14 cellular contexts compared by ENCODE assay signal in the genomic region with DNA sequence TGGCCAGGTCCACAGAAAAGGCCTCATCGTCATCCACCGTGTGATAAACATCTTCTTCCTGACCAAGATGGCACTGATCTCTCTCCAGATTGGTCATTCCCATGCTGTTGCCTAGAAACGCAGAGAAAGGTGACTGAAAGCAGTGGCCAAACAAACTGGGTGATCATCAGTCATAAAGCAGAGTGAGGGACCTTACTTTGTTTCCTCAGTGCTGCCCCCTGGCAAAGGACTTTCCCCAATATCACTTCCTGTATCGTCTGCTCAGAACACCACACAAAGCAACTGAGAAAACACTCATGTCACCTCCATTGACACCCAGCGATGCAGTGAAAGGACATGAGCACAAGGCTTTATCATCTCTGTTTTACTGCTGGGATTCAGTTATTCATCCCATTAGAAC. TPM values are rescaled to one million over a fixed set of nuclear protein-coding genes. Genes with fewer than 3 reads are reported as not detected.
A peak's percentile ranks its signal among the peaks of the same experiment; 100 is the strongest.
DNase-seq lines count a peak whose midpoint lies in the region; ATAC-seq and TF ChIP-seq lines count a peak whose summit lies in the region.
"Had no signal": no experiment of that assay in that cellular context is flagged by ENCODE, and none has a peak within 500 bp of the region (broad histone marks: within the 10 kb centered on the region; RNA-seq: fewer than 3 reads in every experiment).

No MANE protein-coding gene starts in this region.

- H3K23ac ChIP-seq in H9 (ENCODE audit: insufficient read length, low read depth, low read length), result no peak overlapping the region

- no peaks in the 10 kb centered on the region for H3K9me3 Mint-ChIP-seq in H9
- H3K9me3 Mint-ChIP-seq: CD8-positive, alpha-beta T cell had no signal

- H2BK20ac ChIP-seq in H9 (ENCODE audit: low read depth, low read length, poor library complexity, severe bottlenecking), result no peak overlapping the region

- H3K4me1 ChIP-seq in H9 (ENCODE audit: insufficient read depth, low read length) (no peaks in the 10 kb centered on the region), PC-3 (ENCODE audit: insufficient read depth, low read length) (no peaks in the 10 kb centered on the region)
- H3K4me1 ChIP-seq: SJCRH30 had no signal

- intact Hi-C loops in PC-3 (cut with micrococcal nuclease), result no loop called here

- H3K9me3 ChIP-seq in H9 (ENCODE audit: control insufficient read depth, low read depth, low read length), result no peaks in the 10 kb centered on the region
- no peaks in the 10 kb centered on the region for H3K9me3 ChIP-seq in PC-3 (ENCODE audit: low read length)
- H3K9me3 ChIP-seq: SJCRH30 had no signal

- no peaks in the 10 kb centered on the region for H3K27me3 Mint-ChIP-seq in H9 (ENCODE audit: low read depth)

- H3K4ac ChIP-seq in H9 (ENCODE audit: low read depth, low read length), result no peak overlapping the region

- WGBS in H9 (ENCODE audit: extremely low coverage, insufficient read length, low lambda C conversion rate), result no CpG with 5 or more reads among the region's 5 CpGs

- H3K23me2 ChIP-seq in H9 (ENCODE audit: insufficient read length, low read depth, low read length, poor library complexity, severe bottlenecking), result no peaks in the 10 kb centered on the region

- H4K91ac ChIP-seq in H9 (ENCODE audit: insufficient read length, low read depth, low read length), result no peak overlapping the region

- no peak overlapping the region for H2BK120ac ChIP-seq in H9 (ENCODE audit: low read depth, low read length, poor library complexity, severe bottlenecking)

- H3T11ph ChIP-seq in H9 (ENCODE audit: low read length), result no peak overlapping the region

- H3K4me1 Mint-ChIP-seq in H9, result no peaks in the 10 kb centered on the region

- H3K4me3 Mint-ChIP-seq in H9, result no peak overlapping the region
- H3K4me3 Mint-ChIP-seq: CD8-positive, alpha-beta T cell had no signal

- no peak overlapping the region for H3K4me2 ChIP-seq in H9 (ENCODE audit: insufficient read depth, insufficient read length, low read length)
- H3K4me2 ChIP-seq in PC-3 (ENCODE audit: low read length), result no peak overlapping the region

- peak; percentile 27 for DNase-seq in COLO668 (lab: John Stamatoyannopoulos, UW; ENCODE audit: unreplicated experiment)
- peak; percentile 53 for DNase-seq in H9
- DNase-seq in PC-3, result no peak
- no peak for DNase-seq in fibroblast of villous mesenchyme (ENCODE audit: low read depth)
- DNase-seq in NCI-H2227 (lab: John Stamatoyannopoulos, UW; ENCODE audit: unreplicated experiment), result no peak
- DNase-seq in NCI-H187 (lab: John Stamatoyannopoulos, UW), result no peak
- DNase-seq: activated CD4-positive, CD25-positive, alpha-beta regulatory T cell; KG1; NCI-H2227 treated with DMSO at 0.1 percent for 48 hours had no signal

- no peak overlapping the region for H3K56ac ChIP-seq in H9 (ENCODE audit: insufficient read length, low read depth, low read length)

- H4K20me1 ChIP-seq in H9 (ENCODE audit: control insufficient read depth, insufficient read depth, insufficient read length) (no peaks in the 10 kb centered on the region), PC-3 (ENCODE audit: low read length) (no peaks in the 10 kb centered on the region)

- H3K27ac Mint-ChIP-seq in H9, result 0 out of 7 replicates have a peak overlapping the region, but pooled peaks of 1 of the 3 experiments have one; percentile 51
- H3K27ac Mint-ChIP-seq: CD8-positive, alpha-beta T cell had no signal

- no peak overlapping the region for H2BK15ac ChIP-seq in H9 (ENCODE audit: low read depth, low read length)

- no peaks in the 10 kb centered on the region for H3K79me1 ChIP-seq in H9 (ENCODE audit: insufficient read depth, low read depth, low read length, poor library complexity, severe bottlenecking)

- no peak overlapping the region for H3K9ac ChIP-seq in H9 (ENCODE audit: extremely low read depth, insufficient read length, low read length)
- H3K9ac ChIP-seq in PC-3 (ENCODE audit: low read length), result no peak overlapping the region

- H2BK12ac ChIP-seq in H9 (ENCODE audit: insufficient read length, low read depth, low read length), result no peak overlapping the region

- no peaks in the 10 kb centered on the region for H3K36me3 ChIP-seq in PC-3 (ENCODE audit: low read depth, low read length)

- TF ChIP-seq CTCF in H9 (conservative IDR thresholded peaks at IDR 0.05) (peak; percentile 56), PC-3 (conservative IDR thresholded peaks at IDR 0.05; ENCODE audit: low read depth, low read length) (peak; percentile 22; the same call in 1 of the 2 replicates), fibroblast of villous mesenchyme (IDR thresholded peaks at IDR 0.05; ENCODE audit: insufficient read depth, low read depth, low read length) (peak; percentile 37)

- H3K18ac ChIP-seq in H9 (ENCODE audit: insufficient read length, low read depth, low read length), result no peak overlapping the region

- H3K36me3 Mint-ChIP-seq in H9 (ENCODE audit: insufficient read depth in 1 of 3, low read depth in 3 of 3), result no peaks in the 10 kb centered on the region

- no peak overlapping the region for H4K8ac ChIP-seq in H9 (replicated peaks; ENCODE audit: insufficient read length, low read depth, low read length)

- POLR2A ChIA-PET in PC-3 (lab: Charles Lee; ENCODE audit: unreplicated experiment), result no interaction called here

- no TSS peak for BruUV-seq in PC-3 (replicated peaks; lab: Mats Ljungman, UMichigan)

- H3K14ac ChIP-seq in H9 (ENCODE audit: insufficient read depth, low read length), result no peak overlapping the region

- H3K4me3 ChIP-seq in PC-3 (ENCODE audit: low read length) (no peak overlapping the region), fibroblast of villous mesenchyme (ENCODE audit: low read depth, low read length) (no peak overlapping the region)
- H3K4me3 ChIP-seq: SJCRH30 had no signal

- H3K79me2 ChIP-seq in H9 (ENCODE audit: insufficient read depth, low read length) (no peaks in the 10 kb centered on the region), PC-3 (ENCODE audit: low read length) (no peaks in the 10 kb centered on the region)

- no peak overlapping the region for H4K5ac ChIP-seq in H9 (ENCODE audit: insufficient read length, low read depth, low read length)

- H2AFZ ChIP-seq in H9 (ENCODE audit: low read length) (no peak overlapping the region), PC-3 (ENCODE audit: low read length) (no peak overlapping the region)

- no peaks in the 10 kb centered on the region for H3F3A ChIP-seq in PC-3 (ENCODE audit: low read length, unreplicated experiment)

- H2AK5ac ChIP-seq in H9 (ENCODE audit: insufficient read length, low read length), result no peak overlapping the region

- H3K27me3 ChIP-seq in H9 (ENCODE audit: insufficient read depth, low read length), result no peaks in the 10 kb centered on the region
- H3K27me3 ChIP-seq in PC-3 (ENCODE audit: low read length), result no peaks in the 10 kb centered on the region
- H3K27me3 ChIP-seq: SJCRH30 had no signal

- no peaks in the 10 kb centered on the region for H3K9me2 ChIP-seq in PC-3 (replicated peaks; ENCODE audit: low read length)

- no peak overlapping the region for H2BK5ac ChIP-seq in H9 (ENCODE audit: insufficient read length, low read length)

- no peak for ATAC-seq in PC-3
- no peak for ATAC-seq in GM18907 (IDR thresholded peaks at IDR 0.05; ENCODE audit: unreplicated experiment)
- no peak for ATAC-seq in GM18909 (IDR thresholded peaks at IDR 0.05; ENCODE audit: poor library complexity, unreplicated experiment)
- ATAC-seq: CD8-positive, alpha-beta T cell; esophagus mucosa had no signal

- CTCF ChIA-PET in PC-3 (lab: Charles Lee), result no interaction called here

- no peak overlapping the region for H3K27ac ChIP-seq in H9 (ENCODE audit: insufficient read length, low read depth, low read length)
- H3K27ac ChIP-seq in PC-3 (ENCODE audit: low read length), result no peak overlapping the region
- H3K27ac ChIP-seq: SJCRH30 had no signal

RNA-seq across cellular contexts. Expression of gene TM9SF3, which starts 40.0 kb away (rescaled TPM):
- 119 and 120 TPM in 2 replicates for total RNA-seq in H9 (2021)
- total RNA-seq in PC-3 (2014; rRNA removed), result 39.2 and 47.0 TPM in 2 replicates
- 92.1 and 147 TPM in 2 replicates for total RNA-seq in fibroblast of villous mesenchyme

Comparison
In these comparisons a context has a peak if more than half of its experiments do, and no peak if none do; other contexts are left out.
1. DNase-seq: peak in COLO668 (single experiment) and H9 (single experiment); none in PC-3 (single experiment), fibroblast of villous mesenchyme (single experiment), NCI-H2227 (single experiment) and NCI-H187 (0 of 2).
2. Peak in every context shown above with its lines, with median percentiles within 50 percentile points of each other: CTCF ChIP-seq.